ENCODE assay signal across 1 cellular context in genomic region chr7:6359021-6359420, GRCh38.
A peak's percentile ranks its signal among the peaks of the same experiment; 100 is the strongest.
TF ChIP-seq lines count a peak whose summit lies in the region.

No MANE protein-coding gene starts in this region.

TF ChIP-seq in HepG2, 621 proteins besides CTCF, POLR2A, EP300 and RAD21:
- peak; percentile 75 for TF ChIP-seq ZNF143 (CRISPR knock-in tag; IDR thresholded peaks at IDR 0.05)
- TF ChIP-seq RAD51 (IDR thresholded peaks at IDR 0.05; ENCODE audit: borderline replicate concordance): peak; percentile 62; the same call in 1 of the 2 replicates
- TF ChIP-seq ZNF703 (CRISPR knock-in tag; IDR thresholded peaks at IDR 0.05; ENCODE audit: borderline replicate concordance): no peak
- peak; percentile 29; the same call in 1 of the 2 replicates for TF ChIP-seq THAP11 (CRISPR knock-in tag; IDR thresholded peaks at IDR 0.05)
- TF ChIP-seq, protein P1, sequence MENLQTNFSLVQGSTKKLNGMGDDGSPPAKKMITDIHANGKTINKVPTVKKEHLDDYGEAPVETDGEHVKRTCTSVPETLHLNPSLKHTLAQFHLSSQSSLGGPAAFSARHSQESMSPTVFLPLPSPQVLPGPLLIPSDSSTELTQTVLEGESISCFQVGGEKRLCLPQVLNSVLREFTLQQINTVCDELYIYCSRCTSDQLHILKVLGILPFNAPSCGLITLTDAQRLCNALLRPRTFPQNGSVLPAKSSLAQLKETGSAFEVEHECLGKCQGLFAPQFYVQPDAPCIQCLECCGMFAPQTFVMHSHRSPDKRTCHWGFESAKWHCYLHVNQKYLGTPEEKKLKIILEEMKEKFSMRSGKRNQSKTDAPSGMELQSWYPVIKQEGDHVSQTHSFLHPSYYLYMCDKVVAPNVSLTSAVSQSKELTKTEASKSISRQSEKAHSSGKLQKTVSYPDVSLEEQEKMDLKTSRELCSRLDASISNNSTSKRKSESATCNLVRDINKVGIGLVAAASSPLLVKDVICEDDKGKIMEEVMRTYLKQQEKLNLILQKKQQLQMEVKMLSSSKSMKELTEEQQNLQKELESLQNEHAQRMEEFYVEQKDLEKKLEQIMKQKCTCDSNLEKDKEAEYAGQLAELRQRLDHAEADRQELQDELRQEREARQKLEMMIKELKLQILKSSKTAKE (CRISPR knock-in tag; IDR thresholded peaks at IDR 0.05; ENCODE audit: borderline replicate concordance): no peak
- no peak for TF ChIP-seq ZNF207 (IDR thresholded peaks at IDR 0.05; ENCODE audit: borderline replicate concordance)
- no peak for TF ChIP-seq USF2 (IDR thresholded peaks at IDR 0.05; ENCODE audit: low read depth, low read length)
- peak; percentile 50; the same call in 1 of the 2 replicates for TF ChIP-seq USF2 (CRISPR knock-in tag; IDR thresholded peaks at IDR 0.05; ENCODE audit: borderline replicate concordance)
- TF ChIP-seq KAT8 (CRISPR knock-in tag; IDR thresholded peaks at IDR 0.05): peak; percentile 28; the same call in 1 of the 2 replicates
- no peak for TF ChIP-seq GPBP1L1 (CRISPR knock-in tag; IDR thresholded peaks at IDR 0.05)
- TF ChIP-seq ZNF335 (CRISPR knock-in tag; IDR thresholded peaks at IDR 0.05): no peak
- TF ChIP-seq ZFP90 (CRISPR knock-in tag; IDR thresholded peaks at IDR 0.05; ENCODE audit: borderline replicate concordance): no peak
- TF ChIP-seq ZNF790 (CRISPR knock-in tag; IDR thresholded peaks at IDR 0.05; ENCODE audit: borderline replicate concordance): no peak
- TF ChIP-seq CENPBD1 (CRISPR knock-in tag; IDR thresholded peaks at IDR 0.05; ENCODE audit: borderline replicate concordance, low read depth): no peak
- no peak for TF ChIP-seq ZNF543 (CRISPR knock-in tag; IDR thresholded peaks at IDR 0.05)
- no peak for TF ChIP-seq FLYWCH1 (CRISPR knock-in tag; IDR thresholded peaks at IDR 0.05)
- TF ChIP-seq CBX1 (IDR thresholded peaks at IDR 0.05; ENCODE audit: low read depth): no peak
- TF ChIP-seq NFYB (CRISPR knock-in tag; IDR thresholded peaks at IDR 0.05): peak; percentile 52; the same call in 1 of the 2 replicates
- TF ChIP-seq NFYC (CRISPR knock-in tag; IDR thresholded peaks at IDR 0.05): peak; percentile 63
- TF ChIP-seq ZNF430 (CRISPR knock-in tag; IDR thresholded peaks at IDR 0.05): no peak
